23 cellular contexts compared by ENCODE assay signal in genomic region chr12:57579011-57579410, GRCh38.
"Had no signal": no experiment of that assay in that cellular context is flagged by ENCODE, and none has a peak within 500 bp of the region (broad histone marks: within the 10 kb centered on the region; RNA-seq: fewer than 3 reads in every experiment).

No MANE protein-coding gene starts in this region.

- H3K4me3 Mint-ChIP-seq: immature natural killer cell; natural killer cell; stimulated activated effector memory CD8-positive, alpha-beta T cell treated with anti-CD3 and anti-CD28 coated beads, Interleukin-12 subunit alpha, Interleukin-12 subunit beta, amount 100 ng/mL, for 72 hours; type B pancreatic cell had no signal

- DNase-seq: dermis blood vessel endothelial cell; effector memory CD4-positive, alpha-beta T cell; foreskin keratinocyte; glutamatergic neuron; heart right ventricle; hypothalamus; immature natural killer cell; left ventricle myocardium superior; lower lobe of right lung; natural killer cell; occipital lobe; sigmoid colon; stimulated activated CD4-positive, alpha-beta T cell treated with anti-CD3 and anti-CD28 coated beads, Interleukin-2, amount 100 ng/mL, for 24 hours; stimulated activated CD4-positive, alpha-beta T cell treated with anti-CD3 and anti-CD28 coated beads, Interleukin-4, amount 100 ng/mL, for 24 hours; stimulated activated naive CD8-positive, alpha-beta T cell treated with anti-CD3 and anti-CD28 coated beads, Interleukin-15, Interleukin-2, amounts not matched to agents 100 U/mL and 50 U/mL, for 24 hours; substantia nigra; testis; tibial artery had no signal

- H3K36me3 Mint-ChIP-seq: immature natural killer cell; stimulated activated effector memory CD8-positive, alpha-beta T cell treated with anti-CD3 and anti-CD28 coated beads, Interleukin-12 subunit alpha, Interleukin-12 subunit beta, amount 100 ng/mL, for 72 hours; type B pancreatic cell had no signal

- ATAC-seq: foreskin keratinocyte; heart right ventricle; left ventricle myocardium superior; lower lobe of right lung; natural killer cell; stimulated activated effector memory CD8-positive, alpha-beta T cell treated with anti-CD3 and anti-CD28 coated beads, Interleukin-12 subunit alpha, Interleukin-12 subunit beta, amount 100 ng/mL, for 72 hours; stimulated activated naive CD8-positive, alpha-beta T cell treated with anti-CD3 and anti-CD28 coated beads, Interleukin-15, Interleukin-2, amounts not matched to agents 100 U/mL and 50 U/mL, for 24 hours had no signal

- H3K4me3 ChIP-seq: coronary artery, esophagus muscularis mucosa, heart right ventricle, lower lobe of right lung, sigmoid colon, testis, tibial artery had no signal

- H3K27ac Mint-ChIP-seq: immature natural killer cell; natural killer cell; progenitor cell of endocrine pancreas; stimulated activated effector memory CD8-positive, alpha-beta T cell treated with anti-CD3 and anti-CD28 coated beads, Interleukin-12 subunit alpha, Interleukin-12 subunit beta, amount 100 ng/mL, for 72 hours; type B pancreatic cell had no signal

- H3K9me3 Mint-ChIP-seq: immature natural killer cell; natural killer cell; stimulated activated effector memory CD8-positive, alpha-beta T cell treated with anti-CD3 and anti-CD28 coated beads, Interleukin-12 subunit alpha, Interleukin-12 subunit beta, amount 100 ng/mL, for 72 hours; type B pancreatic cell had no signal
